14 cellular contexts compared by ENCODE assay signal in the genomic region with DNA sequence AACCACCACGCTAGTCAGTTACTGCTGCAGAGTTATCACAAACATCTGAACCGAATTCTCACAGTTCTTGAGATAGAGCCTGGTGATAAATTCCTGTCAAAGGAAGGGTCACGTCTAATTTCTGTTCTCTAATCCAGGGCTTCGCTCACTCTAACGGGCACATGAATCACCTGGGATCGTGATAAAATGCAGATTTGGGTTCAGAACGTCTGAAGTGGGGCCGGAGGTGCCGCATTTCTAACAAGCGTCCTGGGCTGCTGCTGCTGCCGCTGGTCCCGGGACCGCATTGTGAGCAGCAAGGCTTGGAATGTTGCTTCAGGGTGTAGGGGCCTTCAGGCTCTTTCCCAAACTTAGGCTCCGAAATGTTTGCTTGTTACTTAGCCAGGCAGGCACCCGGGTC.
DNase-seq lines count a peak whose midpoint lies in the region; ATAC-seq and TF ChIP-seq lines count a peak whose summit lies in the region.
"Had no signal": no experiment of that assay in that cellular context is flagged by ENCODE, and none has a peak within 500 bp of the region (broad histone marks: within the 10 kb centered on the region; RNA-seq: fewer than 3 reads in every experiment).

No MANE protein-coding gene starts in this region.

- H3K4me1 Mint-ChIP-seq in GM23338: peaks cover 14% of the 10 kb centered on the region
- peaks cover 25% of the 10 kb centered on the region for H3K4me1 Mint-ChIP-seq in WTC11

- no peaks in the 10 kb centered on the region for H3K36me3 ChIP-seq in GM23338 (ENCODE audit: insufficient read depth)
- H3K36me3 ChIP-seq: HAP-1 had no signal

- peak overlapping the region; percentile 96 for H2AFZ ChIP-seq in GM23338

- peak; percentile 81 for DNase-seq in GM23338 (ENCODE audit: low spot score)
- DNase-seq in WTC11 (ENCODE audit: low spot score): peak; percentile 49
- peak; percentile 56 for DNase-seq in iPS-NIHi7 (ENCODE audit: extremely low spot score)
- DNase-seq in renal cortical epithelial cell (ENCODE audit: low read depth): peak; percentile 38
- DNase-seq in SHP77 (lab: John Stamatoyannopoulos, UW): no peak
- no peak for DNase-seq in activated T-cell treated with anti-CD3 and anti-CD28 coated beads for 4 hours
- DNase-seq in GM19238 (ENCODE audit: insufficient read length, low spot score): no peak
- DNase-seq: NCI-H146, NCI-H526 treated with DMSO at 0.1 percent for 48 hours, OCI-M1 had no signal

- ATAC-seq in GM23338: peak; percentile 76
- ATAC-seq in WTC11: peak; percentile 65
- ATAC-seq in HG03457 (IDR thresholded peaks at IDR 0.05; ENCODE audit: unreplicated experiment): no peak

- H3K4me3 ChIP-seq in GM23338: no peak overlapping the region
- H3K4me3 ChIP-seq: HAP-1 had no signal

- H3K4me1 ChIP-seq in GM23338 (ENCODE audit: insufficient read depth): no peaks in the 10 kb centered on the region

- no peaks in the 10 kb centered on the region for H3K36me3 Mint-ChIP-seq in GM23338 (ENCODE audit: low read depth)
- H3K36me3 Mint-ChIP-seq in WTC11: no peaks in the 10 kb centered on the region
- H3K36me3 Mint-ChIP-seq: CD14-positive monocyte had no signal

- CTCF ChIA-PET in WTC11 (lab: Charles Lee): interaction anchor here (6.3 to 7.3 kb wide), 2 partner anchors 21 to 176 kb away, joined by 57 to 97 read pairs; no protein-coding TSS in a partner anchor

- no peaks in the 10 kb centered on the region for H3K9me3 Mint-ChIP-seq in GM23338
- no peaks in the 10 kb centered on the region for H3K9me3 Mint-ChIP-seq in WTC11

- no peaks in the 10 kb centered on the region for H3K27me3 ChIP-seq in GM23338 (ENCODE audit: insufficient read depth)

- H3K27me3 Mint-ChIP-seq in GM23338 (ENCODE audit: insufficient read depth, low read depth, poor library complexity) (peaks cover 5% of the 10 kb centered on the region), WTC11 (ENCODE audit: low read depth) (no peaks in the 10 kb centered on the region; the same call in 1 of the 2 replicates)

- H3K4me3 Mint-ChIP-seq in GM23338: no peak overlapping the region
- no peak overlapping the region for H3K4me3 Mint-ChIP-seq in WTC11
- H3K4me3 Mint-ChIP-seq: CD14-positive monocyte had no signal

- H3K27ac ChIP-seq in GM23338 (ENCODE audit: low read depth): no peak overlapping the region
- H3K27ac ChIP-seq: RWPE1 had no signal

- no peak for TF ChIP-seq CTCF in GM23338 (conservative IDR thresholded peaks at IDR 0.05; ENCODE audit: low read depth in 2 of 2)
- TF ChIP-seq CTCF in WTC11 (IDR thresholded peaks at IDR 0.05): no peak

- no peaks in the 10 kb centered on the region for H4K20me1 ChIP-seq in GM23338 (replicated peaks; ENCODE audit: insufficient read depth)

- H3F3A ChIP-seq in GM23338 (replicated peaks; ENCODE audit: low read depth): no peaks in the 10 kb centered on the region

- 0 out of 2 replicates have a peak, but pooled peaks cover under 1% of the 10 kb centered on the region for H3K9me2 ChIP-seq in GM23338 (ENCODE audit: insufficient read depth)

- POLR2A ChIA-PET in WTC11 (lab: Charles Lee): no interaction called here

- no peaks in the 10 kb centered on the region for H3K79me2 ChIP-seq in GM23338 (replicated peaks; ENCODE audit: insufficient read depth)

- peak overlapping the region; percentile 21; the same call in 1 of the 2 replicates for H3K4me2 ChIP-seq in GM23338

- H3K27ac Mint-ChIP-seq in GM23338 (no peak overlapping the region), WTC11 (peak overlapping the region; percentile 46; the same call in 1 of the 2 replicates)
- H3K27ac Mint-ChIP-seq: CD14-positive monocyte had no signal

TF ChIP-seq in WTC11, 78 proteins besides CTCF, POLR2A, EP300 and RAD21 (continues in another document):
- TF ChIP-seq ATF1 (CRISPR knock-in tag; IDR thresholded peaks at IDR 0.05): no peak
- TF ChIP-seq, protein P1, sequence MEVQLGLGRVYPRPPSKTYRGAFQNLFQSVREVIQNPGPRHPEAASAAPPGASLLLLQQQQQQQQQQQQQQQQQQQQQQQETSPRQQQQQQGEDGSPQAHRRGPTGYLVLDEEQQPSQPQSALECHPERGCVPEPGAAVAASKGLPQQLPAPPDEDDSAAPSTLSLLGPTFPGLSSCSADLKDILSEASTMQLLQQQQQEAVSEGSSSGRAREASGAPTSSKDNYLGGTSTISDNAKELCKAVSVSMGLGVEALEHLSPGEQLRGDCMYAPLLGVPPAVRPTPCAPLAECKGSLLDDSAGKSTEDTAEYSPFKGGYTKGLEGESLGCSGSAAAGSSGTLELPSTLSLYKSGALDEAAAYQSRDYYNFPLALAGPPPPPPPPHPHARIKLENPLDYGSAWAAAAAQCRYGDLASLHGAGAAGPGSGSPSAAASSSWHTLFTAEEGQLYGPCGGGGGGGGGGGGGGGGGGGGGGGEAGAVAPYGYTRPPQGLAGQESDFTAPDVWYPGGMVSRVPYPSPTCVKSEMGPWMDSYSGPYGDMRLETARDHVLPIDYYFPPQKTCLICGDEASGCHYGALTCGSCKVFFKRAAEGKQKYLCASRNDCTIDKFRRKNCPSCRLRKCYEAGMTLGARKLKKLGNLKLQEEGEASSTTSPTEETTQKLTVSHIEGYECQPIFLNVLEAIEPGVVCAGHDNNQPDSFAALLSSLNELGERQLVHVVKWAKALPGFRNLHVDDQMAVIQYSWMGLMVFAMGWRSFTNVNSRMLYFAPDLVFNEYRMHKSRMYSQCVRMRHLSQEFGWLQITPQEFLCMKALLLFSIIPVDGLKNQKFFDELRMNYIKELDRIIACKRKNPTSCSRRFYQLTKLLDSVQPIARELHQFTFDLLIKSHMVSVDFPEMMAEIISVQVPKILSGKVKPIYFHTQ (CRISPR knock-in tag; IDR thresholded peaks at IDR 0.05): no peak
- TF ChIP-seq SMAD4 (CRISPR knock-in tag; IDR thresholded peaks at IDR 0.05): no peak
- TF ChIP-seq, protein P2, sequence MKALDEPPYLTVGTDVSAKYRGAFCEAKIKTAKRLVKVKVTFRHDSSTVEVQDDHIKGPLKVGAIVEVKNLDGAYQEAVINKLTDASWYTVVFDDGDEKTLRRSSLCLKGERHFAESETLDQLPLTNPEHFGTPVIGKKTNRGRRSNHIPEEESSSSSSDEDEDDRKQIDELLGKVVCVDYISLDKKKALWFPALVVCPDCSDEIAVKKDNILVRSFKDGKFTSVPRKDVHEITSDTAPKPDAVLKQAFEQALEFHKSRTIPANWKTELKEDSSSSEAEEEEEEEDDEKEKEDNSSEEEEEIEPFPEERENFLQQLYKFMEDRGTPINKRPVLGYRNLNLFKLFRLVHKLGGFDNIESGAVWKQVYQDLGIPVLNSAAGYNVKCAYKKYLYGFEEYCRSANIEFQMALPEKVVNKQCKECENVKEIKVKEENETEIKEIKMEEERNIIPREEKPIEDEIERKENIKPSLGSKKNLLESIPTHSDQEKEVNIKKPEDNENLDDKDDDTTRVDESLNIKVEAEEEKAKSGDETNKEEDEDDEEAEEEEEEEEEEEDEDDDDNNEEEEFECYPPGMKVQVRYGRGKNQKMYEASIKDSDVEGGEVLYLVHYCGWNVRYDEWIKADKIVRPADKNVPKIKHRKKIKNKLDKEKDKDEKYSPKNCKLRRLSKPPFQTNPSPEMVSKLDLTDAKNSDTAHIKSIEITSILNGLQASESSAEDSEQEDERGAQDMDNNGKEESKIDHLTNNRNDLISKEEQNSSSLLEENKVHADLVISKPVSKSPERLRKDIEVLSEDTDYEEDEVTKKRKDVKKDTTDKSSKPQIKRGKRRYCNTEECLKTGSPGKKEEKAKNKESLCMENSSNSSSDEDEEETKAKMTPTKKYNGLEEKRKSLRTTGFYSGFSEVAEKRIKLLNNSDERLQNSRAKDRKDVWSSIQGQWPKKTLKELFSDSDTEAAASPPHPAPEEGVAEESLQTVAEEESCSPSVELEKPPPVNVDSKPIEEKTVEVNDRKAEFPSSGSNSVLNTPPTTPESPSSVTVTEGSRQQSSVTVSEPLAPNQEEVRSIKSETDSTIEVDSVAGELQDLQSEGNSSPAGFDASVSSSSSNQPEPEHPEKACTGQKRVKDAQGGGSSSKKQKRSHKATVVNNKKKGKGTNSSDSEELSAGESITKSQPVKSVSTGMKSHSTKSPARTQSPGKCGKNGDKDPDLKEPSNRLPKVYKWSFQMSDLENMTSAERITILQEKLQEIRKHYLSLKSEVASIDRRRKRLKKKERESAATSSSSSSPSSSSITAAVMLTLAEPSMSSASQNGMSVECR (CRISPR knock-in tag; IDR thresholded peaks at IDR 0.05; ENCODE audit: borderline replicate concordance): no peak
- TF ChIP-seq, protein P3, sequence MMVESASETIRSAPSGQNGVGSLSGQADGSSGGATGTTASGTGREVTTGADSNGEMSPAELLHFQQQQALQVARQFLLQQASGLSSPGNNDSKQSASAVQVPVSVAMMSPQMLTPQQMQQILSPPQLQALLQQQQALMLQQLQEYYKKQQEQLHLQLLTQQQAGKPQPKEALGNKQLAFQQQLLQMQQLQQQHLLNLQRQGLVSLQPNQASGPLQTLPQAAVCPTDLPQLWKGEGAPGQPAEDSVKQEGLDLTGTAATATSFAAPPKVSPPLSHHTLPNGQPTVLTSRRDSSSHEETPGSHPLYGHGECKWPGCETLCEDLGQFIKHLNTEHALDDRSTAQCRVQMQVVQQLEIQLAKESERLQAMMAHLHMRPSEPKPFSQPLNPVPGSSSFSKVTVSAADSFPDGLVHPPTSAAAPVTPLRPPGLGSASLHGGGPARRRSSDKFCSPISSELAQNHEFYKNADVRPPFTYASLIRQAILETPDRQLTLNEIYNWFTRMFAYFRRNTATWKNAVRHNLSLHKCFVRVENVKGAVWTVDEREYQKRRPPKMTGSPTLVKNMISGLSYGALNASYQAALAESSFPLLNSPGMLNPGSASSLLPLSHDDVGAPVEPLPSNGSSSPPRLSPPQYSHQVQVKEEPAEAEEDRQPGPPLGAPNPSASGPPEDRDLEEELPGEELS (CRISPR knock-in tag; IDR thresholded peaks at IDR 0.05): no peak
- TF ChIP-seq, protein P4, sequence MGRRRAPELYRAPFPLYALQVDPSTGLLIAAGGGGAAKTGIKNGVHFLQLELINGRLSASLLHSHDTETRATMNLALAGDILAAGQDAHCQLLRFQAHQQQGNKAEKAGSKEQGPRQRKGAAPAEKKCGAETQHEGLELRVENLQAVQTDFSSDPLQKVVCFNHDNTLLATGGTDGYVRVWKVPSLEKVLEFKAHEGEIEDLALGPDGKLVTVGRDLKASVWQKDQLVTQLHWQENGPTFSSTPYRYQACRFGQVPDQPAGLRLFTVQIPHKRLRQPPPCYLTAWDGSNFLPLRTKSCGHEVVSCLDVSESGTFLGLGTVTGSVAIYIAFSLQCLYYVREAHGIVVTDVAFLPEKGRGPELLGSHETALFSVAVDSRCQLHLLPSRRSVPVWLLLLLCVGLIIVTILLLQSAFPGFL (CRISPR knock-in tag; IDR thresholded peaks at IDR 0.05; ENCODE audit: borderline replicate concordance): no peak
- no peak for TF ChIP-seq ETV6 (CRISPR knock-in tag; IDR thresholded peaks at IDR 0.05)
- TF ChIP-seq FOXJ3 (CRISPR knock-in tag; IDR thresholded peaks at IDR 0.05; ENCODE audit: borderline replicate concordance): no peak
- TF ChIP-seq, protein P5, sequence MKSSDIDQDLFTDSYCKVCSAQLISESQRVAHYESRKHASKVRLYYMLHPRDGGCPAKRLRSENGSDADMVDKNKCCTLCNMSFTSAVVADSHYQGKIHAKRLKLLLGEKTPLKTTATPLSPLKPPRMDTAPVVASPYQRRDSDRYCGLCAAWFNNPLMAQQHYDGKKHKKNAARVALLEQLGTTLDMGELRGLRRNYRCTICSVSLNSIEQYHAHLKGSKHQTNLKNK (CRISPR knock-in tag; IDR thresholded peaks at IDR 0.05): no peak

Comparison
In these comparisons a context has a peak if more than half of its experiments do, and no peak if none do; other contexts are left out.
1. DNase-seq: peak in GM23338 (single experiment), WTC11 (single experiment), iPS-NIHi7 (single experiment) and renal cortical epithelial cell (single experiment); none in SHP77 (0 of 2), activated T-cell treated with anti-CD3 and anti-CD28 coated beads for 4 hours (single experiment) and GM19238 (single experiment).